Comparison of ENCODE assay signal across 11 cellular contexts in genomic region chr17:50420419-50421112, GRCh38. TPM values are rescaled to one million over a fixed set of nuclear protein-coding genes. Genes with fewer than 3 reads are reported as not detected.
DNase-seq lines count a peak whose midpoint lies in the region; ATAC-seq and TF ChIP-seq lines count a peak whose summit lies in the region.
"Had no signal": no experiment of that assay in that cellular context is flagged by ENCODE, and none has a peak within 500 bp of the region (broad histone marks: within the 10 kb centered on the region; RNA-seq: fewer than 3 reads in every experiment).

No MANE protein-coding gene starts in this region.

- no peak for TF ChIP-seq POLR2A in tibial nerve (IDR thresholded peaks at IDR 0.05)

- ATAC-seq in activated CD8-positive, alpha-beta memory T cell treated with anti-CD3 and anti-CD28 coated beads, Interleukin-2, amount 10 ng/mL, durations not matched to agents 7 days and 5 days = no peak

- no peak overlapping the region for H3K9ac ChIP-seq in neural progenitor cell

- H3K27me3 ChIP-seq in right atrium auricular region (no peaks in the 10 kb centered on the region), tibial nerve (no peaks in the 10 kb centered on the region), neural progenitor cell (peaks cover 13% of the 10 kb centered on the region)

- 75 to 85% methylated on average over 6 of the region's 6 CpGs for WGBS in tibial nerve, 2 donors

- peaks cover 5% of the 10 kb centered on the region for H3F3A ChIP-seq in neural progenitor cell (ENCODE audit: low read depth)

- H3K36me3 ChIP-seq in right atrium auricular region (no peaks in the 10 kb centered on the region), tibial nerve (no peaks in the 10 kb centered on the region), neural progenitor cell (no peaks in the 10 kb centered on the region)

- peaks cover 23% of the 10 kb centered on the region for H3K4me1 Mint-ChIP-seq in activated CD8-positive, alpha-beta memory T cell treated with anti-CD3 and anti-CD28 coated beads, Interleukin-2, amount 10 ng/mL, durations not matched to agents 7 days and 5 days
- H3K4me1 Mint-ChIP-seq in activated CD4-positive, alpha-beta memory T cell treated with anti-CD3 and anti-CD28 coated beads, Interleukin-2, amount 10 ng/mL, durations not matched to agents 7 days and 5 days = peaks cover 26% of the 10 kb centered on the region
- H3K4me1 Mint-ChIP-seq in neural progenitor cell = peaks cover under 1% of the 10 kb centered on the region
- peaks cover 12% of the 10 kb centered on the region for H3K4me1 Mint-ChIP-seq in endothelial cell (ENCODE audit: unreplicated experiment)

- no peaks in the 10 kb centered on the region for H3K9me3 ChIP-seq in right atrium auricular region
- no peaks in the 10 kb centered on the region for H3K9me3 ChIP-seq in tibial nerve
- H3K9me3 ChIP-seq in neural progenitor cell (ENCODE audit: low read depth) = no peaks in the 10 kb centered on the region

- peak overlapping the region; percentile 93 for H3K27ac Mint-ChIP-seq in activated CD8-positive, alpha-beta memory T cell treated with anti-CD3 and anti-CD28 coated beads, Interleukin-2, amount 10 ng/mL, durations not matched to agents 7 days and 5 days
- H3K27ac Mint-ChIP-seq in activated CD4-positive, alpha-beta memory T cell treated with anti-CD3 and anti-CD28 coated beads, Interleukin-2, amount 10 ng/mL, durations not matched to agents 7 days and 5 days = no peak overlapping the region
- H3K27ac Mint-ChIP-seq in neural progenitor cell (no peak overlapping the region), endothelial cell (ENCODE audit: unreplicated experiment) (no peak overlapping the region)

- no peaks in the 10 kb centered on the region for H3K9me3 Mint-ChIP-seq in activated CD8-positive, alpha-beta memory T cell treated with anti-CD3 and anti-CD28 coated beads, Interleukin-2, amount 10 ng/mL, durations not matched to agents 7 days and 5 days (ENCODE audit: low read depth)
- no peaks in the 10 kb centered on the region for H3K9me3 Mint-ChIP-seq in activated CD4-positive, alpha-beta memory T cell treated with anti-CD3 and anti-CD28 coated beads, Interleukin-2, amount 10 ng/mL, durations not matched to agents 7 days and 5 days
- H3K9me3 Mint-ChIP-seq in neural progenitor cell (peaks cover 17% of the 10 kb centered on the region), endothelial cell (ENCODE audit: unreplicated experiment) (peaks cover 6% of the 10 kb centered on the region)

- peak overlapping the region; percentile 69 for H3K4me3 Mint-ChIP-seq in activated CD8-positive, alpha-beta memory T cell treated with anti-CD3 and anti-CD28 coated beads, Interleukin-2, amount 10 ng/mL, durations not matched to agents 7 days and 5 days
- peak overlapping the region; percentile 71 for H3K4me3 Mint-ChIP-seq in activated CD4-positive, alpha-beta memory T cell treated with anti-CD3 and anti-CD28 coated beads, Interleukin-2, amount 10 ng/mL, durations not matched to agents 7 days and 5 days
- no peak overlapping the region for H3K4me3 Mint-ChIP-seq in neural progenitor cell
- H3K4me3 Mint-ChIP-seq in endothelial cell (ENCODE audit: unreplicated experiment) = no peak overlapping the region

- POLR2A ChIA-PET in activated CD4-positive, alpha-beta memory T cell treated with anti-CD3 and anti-CD28 coated beads, Interleukin-2, amount 10 ng/mL, durations not matched to agents 7 days and 5 days (lab: Charles Lee) = interaction anchor here (0.6 to 3.1 kb wide), 4 partner anchors 23 to 300 kb away, joined by 3 to 22 read pairs (median 4); partner anchors contain the start of gene LRRC59

- no peak for DNase-seq in activated CD8-positive, alpha-beta memory T cell treated with anti-CD3 and anti-CD28 coated beads, Interleukin-2, amount 10 ng/mL, durations not matched to agents 7 days and 5 days
- no peak for DNase-seq in activated CD8-positive, alpha-beta memory T cell treated with anti-CD3 and anti-CD28 coated beads, Interleukin-2, amount 50 U/mL, for 48 hours
- no peak for DNase-seq in activated CD4-positive, alpha-beta memory T cell treated with anti-CD3 and anti-CD28 coated beads, Interleukin-2, amount 10 ng/mL, durations not matched to agents 7 days and 5 days
- DNase-seq in right atrium auricular region (ENCODE audit: low spot score) = peak; percentile 65
- DNase-seq in tibial nerve (ENCODE audit: low spot score in 2 of 2) = no peak
- no peak for DNase-seq in neural progenitor cell (ENCODE audit: low spot score)
- DNase-seq in endothelial cell (ENCODE audit: low spot score) = no peak
- no peak for DNase-seq in DMS79 treated with DMSO at 0.1 percent for 48 hours (lab: John Stamatoyannopoulos, UW)
- DNase-seq: activated CD8-positive, alpha-beta memory T cell treated with anti-CD3 and anti-CD28 coated beads for 24 hours had no signal

- peaks cover 9% of the 10 kb centered on the region for H3K27me3 Mint-ChIP-seq in activated CD8-positive, alpha-beta memory T cell treated with anti-CD3 and anti-CD28 coated beads, Interleukin-2, amount 10 ng/mL, durations not matched to agents 7 days and 5 days
- peaks cover 4% of the 10 kb centered on the region for H3K27me3 Mint-ChIP-seq in activated CD4-positive, alpha-beta memory T cell treated with anti-CD3 and anti-CD28 coated beads, Interleukin-2, amount 10 ng/mL, durations not matched to agents 7 days and 5 days
- H3K27me3 Mint-ChIP-seq in neural progenitor cell (ENCODE audit: insufficient read depth, low read depth) (peaks cover 3% of the 10 kb centered on the region), endothelial cell (ENCODE audit: unreplicated experiment) (peaks cover 10% of the 10 kb centered on the region)

- H3K4me1 ChIP-seq in right atrium auricular region (peaks cover 0 to 23% of the 10 kb centered on the region in 2 donors), tibial nerve (peaks cover 0 to 37% (median 22%) of the 10 kb centered on the region in 4 donors), neural progenitor cell (peaks cover 3% of the 10 kb centered on the region)

- CTCF ChIA-PET in activated CD8-positive, alpha-beta memory T cell treated with anti-CD3 and anti-CD28 coated beads, Interleukin-2, amount 10 ng/mL, durations not matched to agents 7 days and 5 days (lab: Charles Lee) = interaction anchor here (1.0 to 3.5 kb wide), 3 partner anchors 11 to 59 kb away, joined by 3 to 55 read pairs (median 9); partner anchors contain the start of gene LRRC59
- CTCF ChIA-PET in activated CD4-positive, alpha-beta memory T cell treated with anti-CD3 and anti-CD28 coated beads, Interleukin-2, amount 10 ng/mL, durations not matched to agents 7 days and 5 days (lab: Charles Lee) = interaction anchor here (1.1 to 3.5 kb wide), 3 partner anchors 23 to 26 kb away, joined by 3 to 42 read pairs (median 3); partner anchors contain the start of gene LRRC59

- no peak overlapping the region for H3K4me3 ChIP-seq in right atrium auricular region
- H3K4me3 ChIP-seq in tibial nerve = no peak overlapping the region
- H3K4me3 ChIP-seq in neural progenitor cell = no peak overlapping the region

- H3K4me2 ChIP-seq in neural progenitor cell = no peak overlapping the region

- TF ChIP-seq CTCF in right atrium auricular region (IDR thresholded peaks at IDR 0.05) (no peak), tibial nerve (IDR thresholded peaks at IDR 0.05) (no peak), neural progenitor cell (IDR thresholded peaks at IDR 0.05) (no peak), endothelial cell (IDR thresholded peaks at IDR 0.05; ENCODE audit: unreplicated experiment) (no peak)

- H3K79me2 ChIP-seq in neural progenitor cell (ENCODE audit: low read depth) = no peaks in the 10 kb centered on the region

- peaks cover 5% of the 10 kb centered on the region for H3K36me3 Mint-ChIP-seq in activated CD8-positive, alpha-beta memory T cell treated with anti-CD3 and anti-CD28 coated beads, Interleukin-2, amount 10 ng/mL, durations not matched to agents 7 days and 5 days
- no peaks in the 10 kb centered on the region for H3K36me3 Mint-ChIP-seq in activated CD4-positive, alpha-beta memory T cell treated with anti-CD3 and anti-CD28 coated beads, Interleukin-2, amount 10 ng/mL, durations not matched to agents 7 days and 5 days (ENCODE audit: low read depth)
- peaks cover 2% of the 10 kb centered on the region for H3K36me3 Mint-ChIP-seq in neural progenitor cell
- H3K36me3 Mint-ChIP-seq in endothelial cell (ENCODE audit: low read depth, unreplicated experiment) = peaks cover 11% of the 10 kb centered on the region

- H3K27ac ChIP-seq in right atrium auricular region (peak overlapping the region; percentile 55 to 60), tibial nerve (peak overlapping the region in 3 of 4 donors; percentile 55 to 78 (median 70)), neural progenitor cell (no peak overlapping the region)

- no peak overlapping the region for H2AFZ ChIP-seq in neural progenitor cell (replicated peaks)

- no peak for TF ChIP-seq EP300 in tibial nerve (IDR thresholded peaks at IDR 0.05)

- no peaks in the 10 kb centered on the region for H4K20me1 ChIP-seq in neural progenitor cell (ENCODE audit: low read depth)

RNA-seq across cellular contexts. Expression of gene ACSF2, which starts 5.5 kb away (rescaled TPM):
- total RNA-seq in activated CD8-positive, alpha-beta memory T cell treated with anti-CD3 and anti-CD28 coated beads, Interleukin-2, amount 10 ng/mL, durations not matched to agents 7 days and 5 days = 10 to 100 TPM; 34.6 to 49.4 TPM
- 10 to 100 TPM; 28.7 to 30.7 TPM for total RNA-seq in activated CD4-positive, alpha-beta memory T cell treated with anti-CD3 and anti-CD28 coated beads, Interleukin-2, amount 10 ng/mL, durations not matched to agents 7 days and 5 days
- total RNA-seq in right atrium auricular region (10 to 100 TPM; 22.2 to 42.6 TPM), tibial nerve (10 to 100 TPM; 20.5 to 69.3 (median 31.9) TPM), neural progenitor cell (ENCODE audit: low replicate concordance) (15.2 and 28.8 TPM in 2 replicates), endothelial cell (ENCODE audit: unreplicated experiment) (51.0 TPM)

RNA-seq across cellular contexts. Expression of gene LRRC59, which starts 23.2 kb away (rescaled TPM):
- 10 to 100 TPM; 71.5 to 82.6 TPM for total RNA-seq in activated CD8-positive, alpha-beta memory T cell treated with anti-CD3 and anti-CD28 coated beads, Interleukin-2, amount 10 ng/mL, durations not matched to agents 7 days and 5 days
- 10 to 100 TPM; 67.1 to 68.9 TPM for total RNA-seq in activated CD4-positive, alpha-beta memory T cell treated with anti-CD3 and anti-CD28 coated beads, Interleukin-2, amount 10 ng/mL, durations not matched to agents 7 days and 5 days
- 10 to 100 TPM; 31.7 to 50.6 TPM for total RNA-seq in right atrium auricular region
- 10 to 100 TPM; 26.0 to 72.6 (median 36.3) TPM for total RNA-seq in tibial nerve
- 57.0 and 63.8 TPM in 2 replicates for total RNA-seq in neural progenitor cell (ENCODE audit: low replicate concordance)
- total RNA-seq in endothelial cell (ENCODE audit: unreplicated experiment) = 64.2 TPM

RNA-seq across cellular contexts. Expression of gene EME1, which starts 47.5 kb away (rescaled TPM):
- total RNA-seq in activated CD8-positive, alpha-beta memory T cell treated with anti-CD3 and anti-CD28 coated beads, Interleukin-2, amount 10 ng/mL, durations not matched to agents 7 days and 5 days = 10 to 100 TPM; 34.0 to 40.8 TPM
- total RNA-seq in activated CD4-positive, alpha-beta memory T cell treated with anti-CD3 and anti-CD28 coated beads, Interleukin-2, amount 10 ng/mL, durations not matched to agents 7 days and 5 days = 10 to 100 TPM; 25.1 to 26.1 TPM
- total RNA-seq in right atrium auricular region (under 1 TPM in 1 of 2 donors, not detected in 1; 0.33 TPM), tibial nerve (1 to 10 TPM in 2 of 4 donors, under 1 TPM in 2; 0.42 to 1.7 (median 1.1) TPM), neural progenitor cell (ENCODE audit: low replicate concordance) (26.6 and 31.3 TPM in 2 replicates), endothelial cell (ENCODE audit: unreplicated experiment) (6.1 TPM)

RNA-seq across cellular contexts. Expression of gene MRPL27, which starts 47.6 kb away (rescaled TPM):
- 10 to 100 TPM; 65.7 to 81.8 TPM for total RNA-seq in activated CD8-positive, alpha-beta memory T cell treated with anti-CD3 and anti-CD28 coated beads, Interleukin-2, amount 10 ng/mL, durations not matched to agents 7 days and 5 days
- 10 to 100 TPM; 56.5 to 57.5 TPM for total RNA-seq in activated CD4-positive, alpha-beta memory T cell treated with anti-CD3 and anti-CD28 coated beads, Interleukin-2, amount 10 ng/mL, durations not matched to agents 7 days and 5 days
- total RNA-seq in right atrium auricular region (10 to 100 TPM; 87.1 to 91.0 TPM), tibial nerve (10 to 100 TPM; 32.4 to 45.9 (median 34.9) TPM), neural progenitor cell (ENCODE audit: low replicate concordance) (39.1 and 50.4 TPM in 2 replicates), endothelial cell (ENCODE audit: unreplicated experiment) (38.9 TPM)

RNA-seq across cellular contexts. Expression of gene CHAD, which starts 48.1 kb away (rescaled TPM):
- total RNA-seq in activated CD8-positive, alpha-beta memory T cell treated with anti-CD3 and anti-CD28 coated beads, Interleukin-2, amount 10 ng/mL, durations not matched to agents 7 days and 5 days = not detected
- total RNA-seq in activated CD4-positive, alpha-beta memory T cell treated with anti-CD3 and anti-CD28 coated beads, Interleukin-2, amount 10 ng/mL, durations not matched to agents 7 days and 5 days = not detected
- total RNA-seq in right atrium auricular region = under 1 TPM in 1 of 2 donors, not detected in 1; 0.70 TPM
- not detected for total RNA-seq in tibial nerve
- not detected in 2 replicates for total RNA-seq in neural progenitor cell (ENCODE audit: low replicate concordance)
- total RNA-seq in endothelial cell (ENCODE audit: unreplicated experiment) = not detected
- total RNA-seq: dermis microvascular lymphatic vessel endothelial cell, HT1080 had no signal

Comparison
In these comparisons a context has a peak if more than half of its experiments do, and no peak if none do; other contexts are left out.
1. H3K4me3 Mint-ChIP-seq: peak in activated CD8-positive, alpha-beta memory T cell treated with anti-CD3 and anti-CD28 coated beads, Interleukin-2, amount 10 ng/mL, durations not matched to agents 7 days and 5 days (single experiment) and activated CD4-positive, alpha-beta memory T cell treated with anti-CD3 and anti-CD28 coated beads, Interleukin-2, amount 10 ng/mL, durations not matched to agents 7 days and 5 days (single experiment); none in neural progenitor cell (single experiment) and endothelial cell (single experiment).